Comparison of ENCODE assay signal across 17 cellular contexts in the genomic region with DNA sequence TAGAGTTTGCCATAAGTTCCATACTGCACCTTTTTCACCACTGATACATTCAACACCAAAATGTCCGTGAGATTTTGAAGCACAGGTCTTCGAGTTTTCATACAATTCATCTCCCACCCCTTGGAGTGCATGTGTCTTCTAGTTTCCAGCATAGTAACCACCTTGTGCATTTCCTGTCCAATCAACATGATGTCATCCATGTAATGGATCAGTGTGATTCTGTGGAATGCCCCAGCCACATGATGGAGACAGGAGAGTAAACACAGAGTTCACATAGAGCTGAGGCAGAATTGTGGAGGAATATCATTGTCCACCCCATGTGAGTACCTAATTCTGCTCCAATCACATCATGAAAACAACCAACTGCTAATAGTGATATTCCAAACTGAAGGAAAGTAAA.
A peak's percentile ranks its signal among the peaks of the same experiment; 100 is the strongest.
DNase-seq lines count a peak whose midpoint lies in the region; ATAC-seq, FAIRE-seq and TF ChIP-seq lines count a peak whose summit lies in the region.
"Had no signal": no experiment of that assay in that cellular context is flagged by ENCODE, and none has a peak within 500 bp of the region (broad histone marks: within the 10 kb centered on the region; RNA-seq: fewer than 3 reads in every experiment).

No MANE protein-coding gene starts in this region.

- no peak overlapping the region for H4K91ac ChIP-seq in IMR-90 (ENCODE audit: insufficient read depth, low read depth, low read length)
- no peak overlapping the region for H4K91ac ChIP-seq in trophoblast cell (ENCODE audit: low read depth, low read length)

- H2BK120ac ChIP-seq in IMR-90 (ENCODE audit: low read depth, low read length) (no peak overlapping the region), trophoblast cell (ENCODE audit: insufficient read depth, low read length, poor library complexity) (no peak overlapping the region)

- no peaks in the 10 kb centered on the region for H4K20me1 ChIP-seq in IMR-90 (ENCODE audit: insufficient read depth, low read length)
- H4K20me1 ChIP-seq: BLaER1 treated with 17β-estradiol and CSF1 and Interleukin-3, amounts not matched to agents 10 nM and 100 nM had no signal

- TF ChIP-seq POLR2A in IMR-90 (IDR thresholded peaks at IDR 0.05; ENCODE audit: low read depth, low read length), result no peak

- H3K27ac ChIP-seq in IMR-90 (ENCODE audit: insufficient read depth, low read length) (no peak overlapping the region), trophoblast cell (ENCODE audit: low read depth, low read length) (no peak overlapping the region)
- H3K27ac ChIP-seq: BLaER1 treated with 17β-estradiol and CSF1 and Interleukin-3, amounts not matched to agents 10 nM and 100 nM had no signal

- no peaks in the 10 kb centered on the region for H3K79me2 ChIP-seq in trophoblast cell (ENCODE audit: control insufficient read depth, insufficient read depth, low read length, poor library complexity)

- no peak overlapping the region for H3K4ac ChIP-seq in IMR-90 (ENCODE audit: low read depth, low read length)
- H3K4ac ChIP-seq in trophoblast cell (ENCODE audit: low read depth, low read length), result no peak overlapping the region

- H3K9me3 ChIP-seq in IMR-90 (ENCODE audit: control insufficient read depth, insufficient read depth, low read length), result no peaks in the 10 kb centered on the region
- peaks cover 3% of the 10 kb centered on the region for H3K9me3 ChIP-seq in trophoblast cell (ENCODE audit: insufficient read depth, low read depth, low read length)
- H3K9me3 ChIP-seq: BLaER1 treated with 17β-estradiol and CSF1 and Interleukin-3, amounts not matched to agents 10 nM and 100 nM had no signal

- H2BK5ac ChIP-seq in IMR-90 (ENCODE audit: low read depth, low read length, poor library complexity, severe bottlenecking) (no peak overlapping the region), trophoblast cell (ENCODE audit: low read depth, low read length, poor library complexity) (no peak overlapping the region)

- H3K36me3 ChIP-seq in IMR-90 (ENCODE audit: control insufficient read depth, insufficient read depth, low read length) (no peaks in the 10 kb centered on the region), bronchial epithelial cell (ENCODE audit: control insufficient read depth, insufficient read depth, low read length) (no peaks in the 10 kb centered on the region), trophoblast cell (ENCODE audit: control insufficient read depth in 1 of 2, insufficient read depth in 2 of 2, low read length in 2 of 2) (no peaks in the 10 kb centered on the region)
- H3K36me3 ChIP-seq: BLaER1 treated with 17β-estradiol and CSF1 and Interleukin-3, amounts not matched to agents 10 nM and 100 nM had no signal

- H2AK9ac ChIP-seq in IMR-90 (replicated peaks; ENCODE audit: low read depth, low read length, poor library complexity), result no peak overlapping the region

- H3K14ac ChIP-seq in IMR-90 (replicated peaks; ENCODE audit: low read depth, low read length) (no peak overlapping the region), trophoblast cell (ENCODE audit: low read length) (no peak overlapping the region)

- DNase-seq in HS-5 (ENCODE audit: low read depth), result peak; percentile 29
- DNase-seq in IMR-90, result peak; percentile 28
- DNase-seq in bronchial epithelial cell (ENCODE audit: low read depth), result peak; percentile 70
- DNase-seq in iris pigment epithelial cell (ENCODE audit: low read depth), result peak; percentile 15
- no peak for DNase-seq in trophoblast cell
- no peak for DNase-seq in COLO668 (lab: John Stamatoyannopoulos, UW; ENCODE audit: unreplicated experiment)
- no peak for DNase-seq in activated T-cell treated with anti-CD3 and anti-CD28 coated beads for 4 hours
- DNase-seq: ACHN; CD4-positive, alpha-beta T cell; DMS153; GF-D8; H7 had no signal

- CTCF ChIA-PET in IMR-90 (lab: Yijun Ruan, JAX), result interaction anchor here (0.6 kb wide), 1 partner anchor 350 kb away, joined by 4 read pairs; no protein-coding TSS in a partner anchor

- H3K9ac ChIP-seq in IMR-90 (ENCODE audit: low read depth, low read length) (no peak overlapping the region), trophoblast cell (ENCODE audit: low read length) (no peak overlapping the region)
- H3K9ac ChIP-seq: BLaER1 treated with 17β-estradiol and CSF1 and Interleukin-3, amounts not matched to agents 10 nM and 100 nM had no signal

- H3K9me1 ChIP-seq in IMR-90 (ENCODE audit: insufficient read depth, low read length), result no peaks in the 10 kb centered on the region

- no CpG with 5 or more reads among the region's 2 CpGs for WGBS in IMR-90 (ENCODE audit: extremely low coverage in 2 of 2, insufficient read length in 1 of 2), 2 experiments
- WGBS in trophoblast cell (ENCODE audit: extremely low coverage, insufficient coverage, insufficient read length), result no CpG with 5 or more reads among the region's 2 CpGs

- FAIRE-seq in bronchial epithelial cell (lab: Jason Lieb, UNC), result no peak
- FAIRE-seq: D721Med, K562 had no signal

- no peak overlapping the region for H2BK20ac ChIP-seq in IMR-90 (ENCODE audit: low read depth, low read length)

- dilution Hi-C loops in IMR-90 (cut with HindIII; ENCODE audit: low sequenced_read_pairs, unreplicated experiment), result no loop called here

- no peak overlapping the region for H3K4me2 ChIP-seq in IMR-90 (ENCODE audit: low read depth, low read length)
- H3K4me2 ChIP-seq in trophoblast cell (ENCODE audit: low read length), result no peak overlapping the region
- H3K4me2 ChIP-seq: BLaER1 treated with 17β-estradiol and CSF1 and Interleukin-3, amounts not matched to agents 10 nM and 100 nM; GM23338 had no signal

- H3K18ac ChIP-seq in IMR-90 (ENCODE audit: low read depth, low read length), result no peak overlapping the region
- H3K18ac ChIP-seq in trophoblast cell (ENCODE audit: low read length), result no peak overlapping the region

- H2BK12ac ChIP-seq in trophoblast cell (ENCODE audit: low read length), result no peak overlapping the region

- H4K12ac ChIP-seq in trophoblast cell (ENCODE audit: low read depth, low read length), result no peak overlapping the region

- intact Hi-C loops in IMR-90 (cut with micrococcal nuclease), result no loop called here

- TF ChIP-seq RAD21 in IMR-90 (IDR thresholded peaks at IDR 0.05; ENCODE audit: low read length), result no peak

- BruUV-seq in IMR-90 (replicated peaks; lab: Mats Ljungman, UMichigan), result no TSS peak

- POLR2A ChIA-PET in IMR-90 (lab: Charles Lee; ENCODE audit: unreplicated experiment), result no interaction called here

- no peak overlapping the region for H3K56ac ChIP-seq in IMR-90 (ENCODE audit: extremely low read depth, insufficient read depth, low read length)

- no peak overlapping the region for H2BK15ac ChIP-seq in IMR-90 (ENCODE audit: low read depth, low read length)

- H4K5ac ChIP-seq in IMR-90 (ENCODE audit: low read depth, low read length), result no peak overlapping the region

- H3K4me3 ChIP-seq in IMR-90 (ENCODE audit: insufficient read depth, low read depth, low read length) (no peak overlapping the region), bronchial epithelial cell (ENCODE audit: low read depth, low read length) (no peak overlapping the region), trophoblast cell (ENCODE audit: low read depth, low read length) (no peak overlapping the region)
- H3K4me3 ChIP-seq: BLaER1 treated with 17β-estradiol and CSF1 and Interleukin-3, amounts not matched to agents 10 nM and 100 nM; GM23338; K562 had no signal

- H4K8ac ChIP-seq in IMR-90 (ENCODE audit: low read depth in 2 of 2, low read length in 2 of 2), result no peak overlapping the region
- H4K8ac ChIP-seq in trophoblast cell (ENCODE audit: low read depth, low read length), result no peak overlapping the region

- H2AK5ac ChIP-seq in IMR-90 (ENCODE audit: low read depth, low read length) (no peak overlapping the region), trophoblast cell (ENCODE audit: low read length) (no peak overlapping the region)

- in situ Hi-C loops in IMR-90 (cut with MboI; ENCODE audit: low sequenced_read_pairs), result no loop called here

- H2AFZ ChIP-seq in IMR-90 (replicated peaks; ENCODE audit: low read length, poor library complexity) (no peak overlapping the region), trophoblast cell (ENCODE audit: insufficient read depth, low read length, poor library complexity) (no peak overlapping the region)
- H2AFZ ChIP-seq: GM23338 had no signal

- H3K27me3 ChIP-seq in IMR-90 (ENCODE audit: control insufficient read depth, insufficient read depth, low read length) (no peaks in the 10 kb centered on the region; the same call in 1 of the 2 replicates), bronchial epithelial cell (ENCODE audit: control insufficient read depth, insufficient read depth, low read length) (no peaks in the 10 kb centered on the region), trophoblast cell (ENCODE audit: insufficient read depth, low read length) (no peaks in the 10 kb centered on the region)
- H3K27me3 ChIP-seq: BLaER1 treated with 17β-estradiol and CSF1 and Interleukin-3, amounts not matched to agents 10 nM and 100 nM had no signal

- H3K23ac ChIP-seq in IMR-90 (ENCODE audit: low read depth, low read length) (no peak overlapping the region), trophoblast cell (ENCODE audit: low read length) (no peak overlapping the region)

- TF ChIP-seq CTCF in IMR-90 (conservative IDR thresholded peaks at IDR 0.05; ENCODE audit: low read depth, low read length) (no peak), bronchial epithelial cell (IDR thresholded peaks at IDR 0.05; ENCODE audit: insufficient read depth, low read length, severe bottlenecking) (no peak)

- ATAC-seq in IMR-90 (ENCODE audit: low read depth) (no peak), GM18907 (IDR thresholded peaks at IDR 0.05; ENCODE audit: unreplicated experiment) (no peak)
- ATAC-seq: GM23338, K562 had no signal

- H3K4me1 ChIP-seq in IMR-90 (ENCODE audit: control insufficient read depth, insufficient read depth, low read length) (no peaks in the 10 kb centered on the region), trophoblast cell (ENCODE audit: control insufficient read depth in 1 of 2, insufficient read depth in 2 of 2, low read length in 2 of 2) (no peaks in the 10 kb centered on the region)
- H3K4me1 ChIP-seq: BLaER1 treated with 17β-estradiol and CSF1 and Interleukin-3, amounts not matched to agents 10 nM and 100 nM had no signal

- H3K79me1 ChIP-seq in IMR-90 (ENCODE audit: low read depth in 1 of 2, low read length in 2 of 2) (no peaks in the 10 kb centered on the region), trophoblast cell (ENCODE audit: low read length) (no peaks in the 10 kb centered on the region)

TF ChIP-seq in IMR-90, 13 proteins besides CTCF, POLR2A, EP300 and RAD21 (continues in another document):
- no peak for TF ChIP-seq MXI1 (IDR thresholded peaks at IDR 0.05; ENCODE audit: borderline replicate concordance, low read depth, low read length)
- TF ChIP-seq FOS (IDR thresholded peaks at IDR 0.05; ENCODE audit: low read depth, low read length), result no peak
- TF ChIP-seq BHLHE40 (IDR thresholded peaks at IDR 0.05; ENCODE audit: low read depth, low read length), result no peak
- no peak for TF ChIP-seq SMC3 (IDR thresholded peaks at IDR 0.05; ENCODE audit: low read depth, low read length)
- no peak for TF ChIP-seq MAZ (IDR thresholded peaks at IDR 0.05; ENCODE audit: borderline replicate concordance, low read depth, low read length)
- TF ChIP-seq MAFK (IDR thresholded peaks at IDR 0.05; ENCODE audit: low read depth, low read length), result no peak

Comparison
In these comparisons a context has a peak if more than half of its experiments do, and no peak if none do; other contexts are left out.
1. DNase-seq: peak in HS-5 (single experiment), IMR-90 (single experiment), bronchial epithelial cell (single experiment) and iris pigment epithelial cell (single experiment); none in trophoblast cell (0 of 2), COLO668 (single experiment) and activated T-cell treated with anti-CD3 and anti-CD28 coated beads for 4 hours (single experiment).